ENCODE assay signal across 8 cellular contexts in the genomic region with DNA sequence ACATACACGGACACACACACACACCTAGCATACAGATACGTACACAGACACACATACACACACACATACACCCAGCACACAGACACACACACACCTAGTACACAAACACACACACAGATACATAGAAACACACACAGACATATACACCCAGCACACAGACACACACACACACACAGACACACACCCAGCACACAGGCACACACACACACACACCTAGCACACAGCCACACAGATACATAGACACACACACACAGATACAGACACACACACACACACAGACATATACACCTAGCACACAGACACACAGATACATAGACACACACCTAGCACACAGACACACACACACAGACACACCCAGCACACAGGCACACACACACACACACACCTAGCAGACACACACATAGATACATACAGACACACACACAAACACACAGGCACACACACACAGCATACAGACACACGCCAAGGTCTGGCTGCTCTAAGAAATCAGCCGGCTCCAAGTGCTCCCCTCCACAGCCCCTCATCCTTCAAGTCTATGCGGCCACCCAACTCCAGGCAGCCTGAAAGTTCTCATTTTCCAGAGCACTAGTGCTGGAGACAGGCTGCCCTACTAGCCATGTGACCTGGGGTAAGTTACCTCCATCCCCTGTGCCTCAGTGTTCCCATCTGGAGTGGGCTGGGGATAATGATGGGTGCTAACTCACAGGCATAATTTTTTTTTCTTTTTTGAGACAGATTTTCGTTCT. TPM values are rescaled to one million over a fixed set of nuclear protein-coding genes. Genes with fewer than 3 reads are reported as not detected.
DNase-seq lines count a peak whose midpoint lies in the region; ATAC-seq and TF ChIP-seq lines count a peak whose summit lies in the region.
"Had no signal": no experiment of that assay in that cellular context is flagged by ENCODE, and none has a peak within 500 bp of the region (broad histone marks: within the 10 kb centered on the region; RNA-seq: fewer than 3 reads in every experiment).

No MANE protein-coding gene starts in this region.

- H3K4me2 ChIP-seq in osteoblast (ENCODE audit: insufficient read depth, low read length), result no peak overlapping the region

- no peaks in the 10 kb centered on the region for H3K27me3 Mint-ChIP-seq in activated CD8-positive, alpha-beta T cell treated with anti-CD3 and anti-CD28 coated beads, Interleukin-2, amount 10 ng/mL, durations not matched to agents 7 days and 5 days (ENCODE audit: low read depth)
- H3K27me3 Mint-ChIP-seq: progenitor cell of endocrine pancreas had no signal

- peak overlapping the region; percentile 21 for H3K27ac Mint-ChIP-seq in activated CD8-positive, alpha-beta T cell treated with anti-CD3 and anti-CD28 coated beads, Interleukin-2, amount 10 ng/mL, durations not matched to agents 7 days and 5 days
- H3K27ac Mint-ChIP-seq: progenitor cell of endocrine pancreas had no signal

- no peak for ATAC-seq in activated CD8-positive, alpha-beta T cell treated with anti-CD3 and anti-CD28 coated beads, Interleukin-2, amount 10 ng/mL, durations not matched to agents 7 days and 5 days

- H3K4me1 ChIP-seq in osteoblast (ENCODE audit: insufficient read depth, low read length), result no peaks in the 10 kb centered on the region

- no peak for DNase-seq in activated CD8-positive, alpha-beta T cell treated with anti-CD3 and anti-CD28 coated beads, Interleukin-2, amount 10 ng/mL, durations not matched to agents 7 days and 5 days
- DNase-seq in osteoblast (ENCODE audit: insufficient read length, low spot score, missing footprints) (peak; percentile 79), NCI-H1417 treated with DMSO at 0.1 percent for 48 hours (lab: John Stamatoyannopoulos, UW) (no peak), caudate nucleus (lab: John Stamatoyannopoulos, UW) (no peak)
- DNase-seq: DMS 273 treated with DMSO at 0.1 percent for 48 hours; effector memory CD4-positive, alpha-beta T cell; SW 1271 had no signal

- no peaks in the 10 kb centered on the region for H3K9me3 Mint-ChIP-seq in activated CD8-positive, alpha-beta T cell treated with anti-CD3 and anti-CD28 coated beads, Interleukin-2, amount 10 ng/mL, durations not matched to agents 7 days and 5 days (ENCODE audit: insufficient read depth)

- H3K79me2 ChIP-seq in osteoblast (ENCODE audit: insufficient read depth, low read length), result no peaks in the 10 kb centered on the region

- H3K36me3 Mint-ChIP-seq in activated CD8-positive, alpha-beta T cell treated with anti-CD3 and anti-CD28 coated beads, Interleukin-2, amount 10 ng/mL, durations not matched to agents 7 days and 5 days (ENCODE audit: low read depth), result no peaks in the 10 kb centered on the region

- no peaks in the 10 kb centered on the region for H3K27me3 ChIP-seq in osteoblast (ENCODE audit: insufficient read depth, low read length)

- H3K36me3 ChIP-seq in osteoblast (ENCODE audit: insufficient read depth, low read length), result peaks cover 45% of the 10 kb centered on the region

- no peak overlapping the region for H3K4me3 Mint-ChIP-seq in activated CD8-positive, alpha-beta T cell treated with anti-CD3 and anti-CD28 coated beads, Interleukin-2, amount 10 ng/mL, durations not matched to agents 7 days and 5 days

- H3K9me3 ChIP-seq in osteoblast (ENCODE audit: low read depth, low read length), result no peaks in the 10 kb centered on the region

- CTCF ChIA-PET in activated CD8-positive, alpha-beta T cell treated with anti-CD3 and anti-CD28 coated beads, Interleukin-2, amount 10 ng/mL, durations not matched to agents 7 days and 5 days (lab: Charles Lee), result interaction anchor here (0.6 to 4.2 kb wide), 19 partner anchors 9 to 98 kb away, joined by 3 to 75 read pairs (median 7); a partner anchor contains a TSS

- no peak overlapping the region for H3K27ac ChIP-seq in osteoblast (ENCODE audit: low read depth, low read length)
- H3K27ac ChIP-seq in caudate nucleus (ENCODE audit: low read depth, low read length), result no peak overlapping the region

- H3K4me3 ChIP-seq in osteoblast (ENCODE audit: insufficient read depth, low read length), result no peak overlapping the region

- POLR2A ChIA-PET in activated CD8-positive, alpha-beta T cell treated with anti-CD3 and anti-CD28 coated beads, Interleukin-2, amount 10 ng/mL, durations not matched to agents 7 days and 5 days (lab: Charles Lee), result no interaction called here

- no peaks in the 10 kb centered on the region for H4K20me1 ChIP-seq in osteoblast (ENCODE audit: insufficient read depth, low read length)

- no peak overlapping the region for H2AFZ ChIP-seq in osteoblast (ENCODE audit: low read length)

- TF ChIP-seq CTCF in osteoblast (IDR thresholded peaks at IDR 0.05; ENCODE audit: extremely low read depth, low read depth, low read length), result no peak

- H3K4me1 Mint-ChIP-seq in activated CD8-positive, alpha-beta T cell treated with anti-CD3 and anti-CD28 coated beads, Interleukin-2, amount 10 ng/mL, durations not matched to agents 7 days and 5 days (ENCODE audit: low read depth), result no peaks in the 10 kb centered on the region

RNA-seq across cellular contexts. Expression of a gene that starts 13.2 kb away (rescaled TPM):
- 1 to 10 TPM; 4.1 to 4.9 TPM for total RNA-seq in activated CD8-positive, alpha-beta T cell treated with anti-CD3 and anti-CD28 coated beads, Interleukin-2, amount 10 ng/mL, durations not matched to agents 7 days and 5 days
- 5.1 and 7.1 TPM in 2 replicates for total RNA-seq in osteoblast

RNA-seq across cellular contexts. Expression of a gene that starts 24.5 kb away (rescaled TPM):
- total RNA-seq in activated CD8-positive, alpha-beta T cell treated with anti-CD3 and anti-CD28 coated beads, Interleukin-2, amount 10 ng/mL, durations not matched to agents 7 days and 5 days, result 1 to 10 TPM; 8.7 to 9.7 TPM
- 30.6 and 33.3 TPM in 2 replicates for total RNA-seq in osteoblast

RNA-seq across cellular contexts. Expression of a gene that starts 33.0 kb away (rescaled TPM):
- total RNA-seq in activated CD8-positive, alpha-beta T cell treated with anti-CD3 and anti-CD28 coated beads, Interleukin-2, amount 10 ng/mL, durations not matched to agents 7 days and 5 days, result 10 to 100 TPM; 93.4 to 96.7 TPM
- 33.6 and 36.6 TPM in 2 replicates for total RNA-seq in osteoblast

RNA-seq across cellular contexts. Expression of a gene that starts 34.5 kb away (rescaled TPM):
- total RNA-seq in activated CD8-positive, alpha-beta T cell treated with anti-CD3 and anti-CD28 coated beads, Interleukin-2, amount 10 ng/mL, durations not matched to agents 7 days and 5 days, result 10 to 100 TPM; 80.5 to 83.2 TPM
- total RNA-seq in osteoblast, result 53.3 and 60.1 TPM in 2 replicates

RNA-seq across cellular contexts. Expression of a gene that starts 53.1 kb away (rescaled TPM):
- 10 to 100 TPM; 66.2 to 67.7 TPM for total RNA-seq in activated CD8-positive, alpha-beta T cell treated with anti-CD3 and anti-CD28 coated beads, Interleukin-2, amount 10 ng/mL, durations not matched to agents 7 days and 5 days
- total RNA-seq in osteoblast, result 40.7 and 45.2 TPM in 2 replicates
